20 cellular contexts compared by ENCODE assay signal in genomic region chr1:93474291-93474690, GRCh38.
"Had no signal": no experiment of that assay in that cellular context is flagged by ENCODE, and none has a peak within 500 bp of the region (broad histone marks: within the 10 kb centered on the region; RNA-seq: fewer than 3 reads in every experiment).

No MANE protein-coding gene starts in this region.

- H3K27ac ChIP-seq: esophagus squamous epithelium, gastroesophageal sphincter, left ventricle myocardium inferior, neutrophil, psoas muscle, thoracic aorta, transverse colon had no signal

- H3K4me3 Mint-ChIP-seq: naive thymus-derived CD8-positive, alpha-beta T cell; stimulated activated naive B cell treated with anti-CD40 and anti-IgM and Interleukin-4, amounts not matched to agents 10 μg/mL and 1 μg/mL and 100 μg/mL, for 72 hours; stimulated activated naive CD8-positive, alpha-beta T cell treated with anti-CD3 and anti-CD28 coated beads, Interleukin-15, amount 100 ng/mL, for 72 hours had no signal

- H3K27me3 ChIP-seq: esophagus squamous epithelium, gastroesophageal sphincter, neutrophil, transverse colon had no signal

- DNase-seq: effector memory CD4-positive, alpha-beta T cell; esophagus squamous epithelium; foreskin fibroblast; glutamatergic neuron; kidney; left cardiac atrium; left ventricle myocardium inferior; mucosa of descending colon; naive thymus-derived CD8-positive, alpha-beta T cell; psoas muscle; stimulated activated CD4-positive, alpha-beta T cell treated with anti-CD3 and anti-CD28 coated beads, Interleukin-2, amount 100 ng/mL, for 24 hours; stimulated activated CD4-positive, alpha-beta T cell treated with anti-CD3 and anti-CD28 coated beads, Interleukin-4, amount 100 ng/mL, for 4 hours; stimulated activated naive B cell treated with anti-CD40 and anti-IgM and Interleukin-4, amounts not matched to agents 10 μg/mL and 1 μg/mL and 100 μg/mL, for 72 hours; stimulated activated naive CD8-positive, alpha-beta T cell treated with anti-CD3 and anti-CD28 coated beads, Interleukin-15, amount 100 ng/mL, for 72 hours; transverse colon had no signal

- H3K36me3 ChIP-seq: esophagus squamous epithelium, gastroesophageal sphincter, left ventricle myocardium inferior, neutrophil, thoracic aorta, transverse colon had no signal

- H3K4me3 ChIP-seq: esophagus squamous epithelium, gastroesophageal sphincter, left ventricle myocardium inferior, lung, mucosa of descending colon, psoas muscle, thoracic aorta, transverse colon had no signal

- H3K27ac Mint-ChIP-seq: naive thymus-derived CD8-positive, alpha-beta T cell; stimulated activated naive B cell treated with anti-CD40 and anti-IgM and Interleukin-4, amounts not matched to agents 10 μg/mL and 1 μg/mL and 100 μg/mL, for 72 hours had no signal

- H3K27me3 Mint-ChIP-seq: stimulated activated naive B cell treated with anti-CD40 and anti-IgM and Interleukin-4, amounts not matched to agents 10 μg/mL and 1 μg/mL and 100 μg/mL, for 72 hours; stimulated activated naive CD8-positive, alpha-beta T cell treated with anti-CD3 and anti-CD28 coated beads, Interleukin-15, amount 100 ng/mL, for 72 hours had no signal

- ATAC-seq: gastroesophageal sphincter; left cardiac atrium; mucosa of descending colon; naive thymus-derived CD8-positive, alpha-beta T cell; psoas muscle; sciatic nerve; stimulated activated naive B cell treated with anti-CD40 and anti-IgM and Interleukin-4, amounts not matched to agents 10 μg/mL and 1 μg/mL and 100 μg/mL, for 72 hours; stimulated activated naive CD8-positive, alpha-beta T cell treated with anti-CD3 and anti-CD28 coated beads, Interleukin-15, amount 100 ng/mL, for 72 hours had no signal

- H3K4me1 Mint-ChIP-seq: naive thymus-derived CD8-positive, alpha-beta T cell; stimulated activated naive CD8-positive, alpha-beta T cell treated with anti-CD3 and anti-CD28 coated beads, Interleukin-15, amount 100 ng/mL, for 72 hours had no signal
